7 cellular contexts compared by ENCODE assay signal in the genomic region with DNA sequence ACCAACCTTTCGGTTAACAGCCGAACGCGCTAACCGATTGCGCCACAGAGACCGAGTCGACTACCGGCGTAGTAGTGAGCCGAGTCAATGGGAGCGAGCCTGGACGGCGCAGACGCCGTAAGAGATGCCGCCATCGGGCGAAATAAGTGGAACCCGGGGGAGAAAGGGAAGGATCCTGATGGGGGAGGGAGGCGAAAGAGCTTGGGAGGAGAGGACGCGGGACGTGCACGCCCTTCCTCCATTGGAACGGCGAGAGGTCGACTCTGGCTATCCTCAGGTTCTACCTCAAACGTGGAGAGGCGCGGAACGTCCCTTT. TPM values are rescaled to one million over a fixed set of nuclear protein-coding genes. Genes with fewer than 3 reads are reported as not detected.
A peak's percentile ranks its signal among the peaks of the same experiment; 100 is the strongest.
DNase-seq lines count a peak whose midpoint lies in the region; TF ChIP-seq lines count a peak whose summit lies in the region.

No MANE protein-coding gene starts in this region.

- H3K27me3 Mint-ChIP-seq in endodermal cell (ENCODE audit: insufficient read depth), result no peaks in the 10 kb centered on the region

- no peaks in the 10 kb centered on the region for H3K9me3 Mint-ChIP-seq in endodermal cell

- H3K36me3 ChIP-seq in NT2/D1 (ENCODE audit: insufficient read depth, insufficient read length, low read length) (peaks cover 36% of the 10 kb centered on the region), endodermal cell (ENCODE audit: control insufficient read depth, insufficient read depth, low read length) (peaks cover 21% of the 10 kb centered on the region), mesodermal cell (ENCODE audit: control insufficient read depth, insufficient read depth, low read length) (peaks cover 31% of the 10 kb centered on the region)

- H3K27me3 ChIP-seq in NT2/D1 (ENCODE audit: insufficient read depth, insufficient read length), result peaks cover 17% of the 10 kb centered on the region
- no peaks in the 10 kb centered on the region for H3K27me3 ChIP-seq in endodermal cell (ENCODE audit: control insufficient read depth, insufficient read depth, low read length, poor library complexity, severe bottlenecking)

- peaks cover 18% of the 10 kb centered on the region for H3K36me3 Mint-ChIP-seq in endodermal cell (ENCODE audit: low read depth)

- H3K4me1 Mint-ChIP-seq in endodermal cell, result peaks cover 10% of the 10 kb centered on the region

- TF ChIP-seq POLR2A in GM18526 (IDR thresholded peaks at IDR 0.05; ENCODE audit: extremely low read depth, insufficient read length), result peak; percentile 20

- H3K9me3 ChIP-seq in NT2/D1 (ENCODE audit: insufficient read depth, low read length), result no peaks in the 10 kb centered on the region
- no peaks in the 10 kb centered on the region for H3K9me3 ChIP-seq in endodermal cell (ENCODE audit: control insufficient read depth, low read length)
- H3K9me3 ChIP-seq in mesodermal cell (ENCODE audit: control insufficient read depth, low read length), result no peaks in the 10 kb centered on the region

- peak overlapping the region; percentile 92 for H3K4me3 Mint-ChIP-seq in endodermal cell

- DNase-seq in HT-29 (ENCODE audit: low spot score) (peak; percentile 96), NT2/D1 (ENCODE audit: low read depth, low spot score) (no peak), endodermal cell (peak; percentile 97)
- peak; percentile 80 for DNase-seq in activated CD8-positive, alpha-beta memory T cell treated with anti-CD3 and anti-CD28 coated beads, Interleukin-2, amount 50 U/mL, for 4 hours
- peak; percentile 68 for DNase-seq in stimulated activated CD8-positive, alpha-beta memory T cell treated with anti-CD3 and anti-CD28 coated beads, Interleukin-15, amount 100 ng/mL, for 1 hour (ENCODE audit: low read depth)

- 0 to 2% methylated on average over 21 to 32 of the region's 32 CpGs for WGBS in endodermal cell (ENCODE audit: insufficient coverage in 1 of 2, insufficient read length in 1 of 2), 2 experiments
- WGBS in mesodermal cell (ENCODE audit: insufficient coverage in 2 of 2), 2 experiments, result 0 to 1% methylated on average over 20 to 26 of the region's 32 CpGs

- H3K4me1 ChIP-seq in NT2/D1 (ENCODE audit: insufficient read depth, insufficient read length) (peaks cover 4% of the 10 kb centered on the region), endodermal cell (ENCODE audit: control insufficient read depth, insufficient read depth, low read length) (no peaks in the 10 kb centered on the region), mesodermal cell (ENCODE audit: control insufficient read depth, insufficient read depth, low read length, poor library complexity, severe bottlenecking) (no peaks in the 10 kb centered on the region)

- H3K27ac ChIP-seq in endodermal cell (ENCODE audit: low read depth, low read length), result peak overlapping the region; percentile 58
- peak overlapping the region; percentile 62 for H3K27ac ChIP-seq in mesodermal cell (ENCODE audit: low read depth, low read length, severe bottlenecking)

- H3K27ac Mint-ChIP-seq in endodermal cell, result peak overlapping the region; percentile 98

- TF ChIP-seq CTCF in endodermal cell (conservative IDR thresholded peaks at IDR 0.05), result no peak

- peak overlapping the region; percentile 90 for H3K9ac ChIP-seq in NT2/D1 (ENCODE audit: insufficient read length, low read depth)
- peak overlapping the region; percentile 67 for H3K9ac ChIP-seq in endodermal cell (ENCODE audit: extremely low read depth, low read length, poor library complexity, severe bottlenecking)

- H3K4me3 ChIP-seq in NT2/D1 (ENCODE audit: insufficient read length, low read depth) (peak overlapping the region; percentile 100), endodermal cell (ENCODE audit: low read length) (peak overlapping the region; percentile 99), mesodermal cell (ENCODE audit: extremely low read depth, insufficient read depth, low read length, poor library complexity, severe bottlenecking) (peak overlapping the region; percentile 91)

RNA-seq across cellular contexts. Expression of gene PSMB3, which starts 0.8 kb away (rescaled TPM):
- 828 and 837 TPM in 2 replicates for total RNA-seq in HT-29 (2014; rRNA removed; shearing (Covaris generic))
- total RNA-seq in endodermal cell, result 100 to 1,000 TPM; 192 to 244 TPM
- 230 TPM for polyA plus RNA-seq in endodermal cell (2013, experiment 1 of 2)
- polyA plus RNA-seq in endodermal cell (2013, experiment 2 of 2), result 230 TPM
- 253 TPM for polyA plus RNA-seq in mesodermal cell (2013, experiment 1 of 2)
- polyA plus RNA-seq in mesodermal cell (2013, experiment 2 of 2), result 243 TPM

RNA-seq across cellular contexts. Expression of gene PCGF2, which starts 3.6 kb away (rescaled TPM):
- total RNA-seq in HT-29 (2014; rRNA removed; shearing (Covaris generic)), result 8.7 and 18.9 TPM in 2 replicates
- total RNA-seq in endodermal cell, result 100 to 1,000 TPM; 101 to 106 TPM
- polyA plus RNA-seq in endodermal cell (2013, experiment 1 of 2), result 83.8 TPM
- polyA plus RNA-seq in endodermal cell (2013, experiment 2 of 2), result 72.3 TPM
- 63.2 TPM for polyA plus RNA-seq in mesodermal cell (2013, experiment 1 of 2)
- polyA plus RNA-seq in mesodermal cell (2013, experiment 2 of 2), result 51.2 TPM

RNA-seq across cellular contexts. Expression of gene CISD3, which starts 21.6 kb away (rescaled TPM):
- total RNA-seq in HT-29 (2014; rRNA removed; shearing (Covaris generic)), result 54.0 and 100 TPM in 2 replicates
- 10 to 100 TPM in 1 of 2 donors, 1 to 10 TPM in 1; 8.9 to 11.2 TPM for total RNA-seq in endodermal cell
- polyA plus RNA-seq in endodermal cell (2013, experiment 1 of 2), result 5.7 TPM
- polyA plus RNA-seq in endodermal cell (2013, experiment 2 of 2), result 6.3 TPM
- 11.4 TPM for polyA plus RNA-seq in mesodermal cell (2013, experiment 1 of 2)
- 12.5 TPM for polyA plus RNA-seq in mesodermal cell (2013, experiment 2 of 2)

RNA-seq across cellular contexts. Expression of gene MLLT6, which starts 46.7 kb away (rescaled TPM):
- 219 and 252 TPM in 2 replicates for total RNA-seq in HT-29 (2014; rRNA removed; shearing (Covaris generic))
- total RNA-seq in endodermal cell, result 100 to 1,000 TPM; 112 to 127 TPM
- 54.4 TPM for polyA plus RNA-seq in endodermal cell (2013, experiment 1 of 2)
- polyA plus RNA-seq in endodermal cell (2013, experiment 2 of 2), result 49.1 TPM
- polyA plus RNA-seq in mesodermal cell (2013, experiment 1 of 2), result 29.5 TPM
- polyA plus RNA-seq in mesodermal cell (2013, experiment 2 of 2), result 25.8 TPM

RNA-seq across cellular contexts. Expression of gene PIP4K2B, which starts 47.6 kb away (rescaled TPM):
- total RNA-seq in HT-29 (2014; rRNA removed; shearing (Covaris generic)), result 39.6 and 62.1 TPM in 2 replicates
- 10 to 100 TPM; 74.3 to 91.6 TPM for total RNA-seq in endodermal cell
- 63.1 TPM for polyA plus RNA-seq in endodermal cell (2013, experiment 1 of 2)
- polyA plus RNA-seq in endodermal cell (2013, experiment 2 of 2), result 63.1 TPM
- polyA plus RNA-seq in mesodermal cell (2013, experiment 1 of 2), result 48.8 TPM
- 39.8 TPM for polyA plus RNA-seq in mesodermal cell (2013, experiment 2 of 2)
